In genomic region chr14:92563359-92563758, GRCh38 we compare ENCODE assay signal across 8 cellular contexts. TPM values are rescaled to one million over a fixed set of nuclear protein-coding genes. Genes with fewer than 3 reads are reported as not detected.
DNase-seq lines count a peak whose midpoint lies in the region; ATAC-seq and TF ChIP-seq lines count a peak whose summit lies in the region.

No MANE protein-coding gene starts in this region.

- no peak overlapping the region for H3K4me3 ChIP-seq in thoracic aorta
- no peak overlapping the region for H3K4me3 ChIP-seq in GM23338
- H3K4me3 ChIP-seq in testis = no peak overlapping the region

- intact Hi-C loops in CD14-positive monocyte (cut with micrococcal nuclease) = loop anchor here in 1 of 2 donors (1.0 kb wide), 1 partner anchor 43 kb away; no protein-coding TSS in a partner anchor
- intact Hi-C loops in testis (cut with DNase I; ENCODE audit: low total_unique reads) = no loop called here

- H3K9me3 ChIP-seq in thoracic aorta (no peaks in the 10 kb centered on the region), testis (no peaks in the 10 kb centered on the region)

- peak; percentile 62 for ATAC-seq in GM19467 (IDR thresholded peaks at IDR 0.05; ENCODE audit: unreplicated experiment)
- ATAC-seq in HG03521 (IDR thresholded peaks at IDR 0.05; ENCODE audit: unreplicated experiment) = peak; percentile 90
- ATAC-seq in effector memory CD8-positive, alpha-beta T cell (replicated peaks) = peak; percentile 64
- no peak for ATAC-seq in thoracic aorta (ENCODE audit: insufficient number of reproducible peaks, low FRiP score, low read depth)
- ATAC-seq in GM23338 = no peak

- TF ChIP-seq CTCF in CD14-positive monocyte (IDR thresholded peaks at IDR 0.05) (no peak), thoracic aorta (IDR thresholded peaks at IDR 0.05) (no peak), GM23338 (conservative IDR thresholded peaks at IDR 0.05; ENCODE audit: low read depth in 2 of 2) (no peak), testis (IDR thresholded peaks at IDR 0.05) (no peak)

- no peak overlapping the region for H2AFZ ChIP-seq in GM23338

- no peaks in the 10 kb centered on the region for H3K9me2 ChIP-seq in GM23338 (ENCODE audit: insufficient read depth)

- H3K4me3 Mint-ChIP-seq in CD14-positive monocyte (no peak overlapping the region), GM23338 (no peak overlapping the region)
- H3K4me3 Mint-ChIP-seq in effector memory CD8-positive, alpha-beta T cell = no peak overlapping the region

- DNase-seq in CD14-positive monocyte (ENCODE audit: low spot score) (no peak), thoracic aorta (ENCODE audit: low spot score) (no peak), HK-2 (ENCODE audit: unreplicated experiment) (no peak), GM23338 (ENCODE audit: low spot score) (no peak), testis (no peak)
- no peak for DNase-seq in effector memory CD8-positive, alpha-beta T cell

- H3K36me3 ChIP-seq in thoracic aorta = no peaks in the 10 kb centered on the region
- H3K36me3 ChIP-seq in GM23338 (ENCODE audit: insufficient read depth) = no peaks in the 10 kb centered on the region
- H3K36me3 ChIP-seq in testis (ENCODE audit: low read depth, missing control alignments) = no peaks in the 10 kb centered on the region

- H3K27ac ChIP-seq in thoracic aorta (peak overlapping the region; percentile 40 to 66), GM23338 (ENCODE audit: low read depth) (no peak overlapping the region), testis (peak overlapping the region in 1 of 2 donors; percentile 70)

- H4K20me1 ChIP-seq in GM23338 (replicated peaks; ENCODE audit: insufficient read depth) = no peaks in the 10 kb centered on the region

- peaks cover 38% of the 10 kb centered on the region for H3K4me1 Mint-ChIP-seq in CD14-positive monocyte
- H3K4me1 Mint-ChIP-seq in effector memory CD8-positive, alpha-beta T cell (ENCODE audit: low read depth in 2 of 2) = peaks cover 27 to 36% of the 10 kb centered on the region in 2 donors
- H3K4me1 Mint-ChIP-seq in GM23338 = no peaks in the 10 kb centered on the region

- H3K27me3 Mint-ChIP-seq in CD14-positive monocyte (ENCODE audit: low read depth in 3 of 3) (peaks cover 0 to 5% (median 0%) of the 10 kb centered on the region in 3 donors), GM23338 (ENCODE audit: insufficient read depth, low read depth, poor library complexity) (peaks cover 10% of the 10 kb centered on the region)
- H3K27me3 Mint-ChIP-seq in effector memory CD8-positive, alpha-beta T cell = no peaks in the 10 kb centered on the region

- H3K4me1 ChIP-seq in thoracic aorta (ENCODE audit: control insufficient read depth in 1 of 2, low read depth in 2 of 2) = peaks cover 28 to 49% of the 10 kb centered on the region in 2 donors
- H3K4me1 ChIP-seq in GM23338 (ENCODE audit: insufficient read depth) = no peaks in the 10 kb centered on the region
- H3K4me1 ChIP-seq in testis = peaks cover 30% of the 10 kb centered on the region

- WGBS in testis, 2 donors = 52 to 63% methylated on average over 1 of the region's 1 CpG

- no peak overlapping the region for H3K4me2 ChIP-seq in GM23338

- no peak for TF ChIP-seq POLR2A in testis (IDR thresholded peaks at IDR 0.05)

- no peaks in the 10 kb centered on the region for H3F3A ChIP-seq in GM23338 (replicated peaks; ENCODE audit: low read depth)

- H3K27ac Mint-ChIP-seq in CD14-positive monocyte (peak overlapping the region; percentile 58 to 90 (median 82)), GM23338 (no peak overlapping the region)
- peak overlapping the region in 1 of 2 donors; percentile 70 for H3K27ac Mint-ChIP-seq in effector memory CD8-positive, alpha-beta T cell

- no peaks in the 10 kb centered on the region for H3K27me3 ChIP-seq in thoracic aorta (replicated peaks; ENCODE audit: insufficient read depth)
- H3K27me3 ChIP-seq in GM23338 (ENCODE audit: insufficient read depth) = no peaks in the 10 kb centered on the region
- H3K27me3 ChIP-seq in testis = no peaks in the 10 kb centered on the region

- no peaks in the 10 kb centered on the region for H3K79me2 ChIP-seq in GM23338 (replicated peaks; ENCODE audit: insufficient read depth)

- H3K9me3 Mint-ChIP-seq in CD14-positive monocyte = peaks cover 0 to 11% (median 5%) of the 10 kb centered on the region in 7 donors
- no peaks in the 10 kb centered on the region for H3K9me3 Mint-ChIP-seq in effector memory CD8-positive, alpha-beta T cell
- H3K9me3 Mint-ChIP-seq in GM23338 = peaks cover 9% of the 10 kb centered on the region

- H3K36me3 Mint-ChIP-seq in CD14-positive monocyte = peaks cover 77 to 86% of the 10 kb centered on the region in 2 donors
- H3K36me3 Mint-ChIP-seq in effector memory CD8-positive, alpha-beta T cell (ENCODE audit: insufficient read depth) = peaks cover 21% of the 10 kb centered on the region
- H3K36me3 Mint-ChIP-seq in GM23338 (ENCODE audit: low read depth) = 0 out of 3 replicates have a peak, but pooled peaks cover 3% of the 10 kb centered on the region

TF ChIP-seq in GM23338, 12 proteins besides CTCF, POLR2A, EP300 and RAD21:
- TF ChIP-seq REST (IDR thresholded peaks at IDR 0.05; ENCODE audit: unreplicated experiment) = no peak
- TF ChIP-seq NANOG (IDR thresholded peaks at IDR 0.05; ENCODE audit: borderline replicate concordance) = no peak
- no peak for TF ChIP-seq ETS1 (IDR thresholded peaks at IDR 0.05)
- no peak for TF ChIP-seq JUNB (IDR thresholded peaks at IDR 0.05; ENCODE audit: unreplicated experiment)
- no peak for TF ChIP-seq ZNF331 (CRISPR knock-in tag; IDR thresholded peaks at IDR 0.05; ENCODE audit: low read depth)
- TF ChIP-seq EZH2 (IDR thresholded peaks at IDR 0.05; ENCODE audit: low read depth, unreplicated experiment) = no peak

RNA-seq across cellular contexts. Expression of gene RIN3, which starts 49.8 kb away (rescaled TPM):
- 10 to 100 TPM; 42.8 to 54.6 TPM for polyA plus RNA-seq in CD14-positive monocyte
- 10 to 100 TPM; 47.4 to 54.2 TPM for total RNA-seq in thoracic aorta
- total RNA-seq in GM23338 (2014; rRNA removed; shearing (Covaris generic)) = 0.78 and 0.97 TPM in 2 replicates
- polyA plus RNA-seq in GM23338 (2016; fragmentation: Nextera tagmentation; extraction: Ambion mirVana) = 0.63 and 1.5 TPM in 2 replicates
- 10 to 100 TPM; 49.8 to 56.2 TPM for total RNA-seq in testis
- polyA plus RNA-seq in testis (ENCODE audit: insufficient read depth, low read depth, low replicate concordance) = 25.9 TPM

Comparison
In these comparisons a context has a peak if more than half of its experiments do, and no peak if none do; other contexts are left out.
1. ATAC-seq: peak in GM19467 (single experiment), HG03521 (single experiment) and effector memory CD8-positive, alpha-beta T cell (single experiment); none in thoracic aorta (single experiment) and GM23338 (single experiment).
2. RNA of gene RIN3, which starts 49.8 kb away (total RNA-seq): 49.8 to 56.2 TPM in testis and 47.4 to 54.2 TPM in thoracic aorta; 0.78 to 0.97 TPM in GM23338; every median in the first group is over 10 times any median in the second.